In genomic region chr20:31829731-31830130, GRCh38 we compare ENCODE assay signal across 21 cellular contexts. TPM values are rescaled to one million over a fixed set of nuclear protein-coding genes. Genes with fewer than 3 reads are reported as not detected.
DNase-seq lines count a peak whose midpoint lies in the region; ATAC-seq, FAIRE-seq and TF ChIP-seq lines count a peak whose summit lies in the region.
"Had no signal": no experiment of that assay in that cellular context is flagged by ENCODE, and none has a peak within 500 bp of the region (broad histone marks: within the 10 kb centered on the region; RNA-seq: fewer than 3 reads in every experiment).

No MANE protein-coding gene starts in this region.

- H3K4me3 ChIP-seq in kidney (ENCODE audit: low read length in 2 of 2) (no peak overlapping the region), gastrocnemius medialis (no peak overlapping the region)
- H3K4me3 ChIP-seq: A549, HAP-1, PC-9, SJCRH30 had no signal

- H3K9me3 ChIP-seq in kidney (ENCODE audit: control insufficient read depth in 1 of 2, low read length in 2 of 2): no peaks in the 10 kb centered on the region
- no peaks in the 10 kb centered on the region for H3K9me3 ChIP-seq in gastrocnemius medialis
- H3K9me3 ChIP-seq: A549, HAP-1, SJCRH30 had no signal

- H3K4me1 ChIP-seq in kidney (ENCODE audit: control insufficient read depth in 1 of 2, insufficient read depth in 1 of 2, low read depth in 1 of 2, low read length in 2 of 2) (no peaks in the 10 kb centered on the region), gastrocnemius medialis (peaks cover 8 to 43% of the 10 kb centered on the region in 2 donors)
- H3K4me1 ChIP-seq: HAP-1 had no signal

- no peak for ATAC-seq in activated T-helper 17 cell treated with anti-CD3 and anti-CD28 coated beads, Interleukin-2, amount 50 U/mL, for 72 hours (replicated peaks)
- ATAC-seq in gastrocnemius medialis: no peak
- no peak for ATAC-seq in T-cell (replicated peaks in 1 of 4)
- ATAC-seq in GM18909 (IDR thresholded peaks at IDR 0.05; ENCODE audit: poor library complexity, unreplicated experiment): no peak
- ATAC-seq in GM19397 (IDR thresholded peaks at IDR 0.05; ENCODE audit: unreplicated experiment): no peak
- ATAC-seq: A549 had no signal

- H3K27me3 Mint-ChIP-seq in activated T-helper 17 cell treated with anti-CD3 and anti-CD28 coated beads, Interleukin-2, amount 50 U/mL, for 72 hours: no peaks in the 10 kb centered on the region
- no peaks in the 10 kb centered on the region for H3K27me3 Mint-ChIP-seq in T-cell

- no peaks in the 10 kb centered on the region for H3K9me3 Mint-ChIP-seq in activated T-helper 17 cell treated with anti-CD3 and anti-CD28 coated beads, Interleukin-2, amount 50 U/mL, for 72 hours
- H3K9me3 Mint-ChIP-seq in T-cell: no peaks in the 10 kb centered on the region

- CTCF ChIA-PET in T-cell (lab: Charles Lee): no interaction called here

- intact Hi-C loops in kidney (cut with DNase I): loop anchor here (10.0 kb wide), 1 partner anchor 125 kb away; the partner anchor contains the start of gene PDRG1
- intact Hi-C loops in gastrocnemius medialis (cut with DNase I; ENCODE audit: low total_unique reads): loop anchor here (10.0 kb wide), 1 partner anchor 285 kb away; no protein-coding TSS in a partner anchor

- POLR2A ChIA-PET in T-cell (lab: Charles Lee): no interaction called here

- H3K27me3 ChIP-seq in gastrocnemius medialis: no peaks in the 10 kb centered on the region
- H3K27me3 ChIP-seq: SJCRH30 had no signal

- no peak overlapping the region for H3K4me3 Mint-ChIP-seq in activated T-helper 17 cell treated with anti-CD3 and anti-CD28 coated beads, Interleukin-2, amount 50 U/mL, for 72 hours
- H3K4me3 Mint-ChIP-seq in T-cell: no peak overlapping the region

- peak overlapping the region; percentile 4 for H3K27ac Mint-ChIP-seq in activated T-helper 17 cell treated with anti-CD3 and anti-CD28 coated beads, Interleukin-2, amount 50 U/mL, for 72 hours
- H3K27ac Mint-ChIP-seq in T-cell: no peak overlapping the region

- no peak overlapping the region for H3K27ac ChIP-seq in kidney (ENCODE audit: low read depth in 2 of 2, low read length in 2 of 2)
- peak overlapping the region; percentile 20 to 95 (median 74) for H3K27ac ChIP-seq in gastrocnemius medialis
- H3K27ac ChIP-seq: A549, C4-2B, PC-9, SJCRH30 had no signal

- no peak for TF ChIP-seq CTCF in kidney (IDR thresholded peaks at IDR 0.05; ENCODE audit: borderline replicate concordance, extremely low read depth, insufficient read depth)
- TF ChIP-seq CTCF in gastrocnemius medialis (IDR thresholded peaks at IDR 0.05 in 4 of 5, conservative IDR thresholded peaks at IDR 0.05 in 1 of 5): no peak

- in situ Hi-C loops in gastrocnemius medialis (cut with MboI; ENCODE audit: low sequenced_read_pairs in 4 of 4): loop anchor here in 3 of 4 donors (10.0 to 25.0 kb wide), 4 partner anchors 92 to 205 kb away; partner anchors contain the start of genes TPX2 (in 2 of the 3) and PDRG1 (in 1 of the 3)

- DNase-seq in HK-2 (ENCODE audit: unreplicated experiment) (peak; percentile 47), kidney (peak; percentile 23), gastrocnemius medialis (no peak), UCSD-AML1 (lab: John Stamatoyannopoulos, UW; ENCODE audit: unreplicated experiment) (no peak), T-cell (no peak)
- DNase-seq: DMS79 treated with DMSO at 0.1 percent for 48 hours, KG1, NCI-H1417, NCI-H187 treated with DMSO at 0.1 percent for 48 hours, NCI-H2227 treated with DMSO at 0.1 percent for 48 hours, NCI-H510A treated with DMSO at 0.1 percent for 48 hours, NCI-H82, PC-9, SJCRH30 had no signal

- no peaks in the 10 kb centered on the region for H3K4me1 Mint-ChIP-seq in activated T-helper 17 cell treated with anti-CD3 and anti-CD28 coated beads, Interleukin-2, amount 50 U/mL, for 72 hours
- no peaks in the 10 kb centered on the region for H3K4me1 Mint-ChIP-seq in T-cell

- FAIRE-seq in kidney (lab: Jason Lieb, UNC): no peak
- FAIRE-seq: A549 had no signal

- no peak overlapping the region for H3K9ac ChIP-seq in kidney (ENCODE audit: low read length in 2 of 2)

- H3K36me3 Mint-ChIP-seq in activated T-helper 17 cell treated with anti-CD3 and anti-CD28 coated beads, Interleukin-2, amount 50 U/mL, for 72 hours (ENCODE audit: low read depth): no peaks in the 10 kb centered on the region
- no peaks in the 10 kb centered on the region for H3K36me3 Mint-ChIP-seq in T-cell

- no peak for TF ChIP-seq POLR2A in gastrocnemius medialis (IDR thresholded peaks at IDR 0.05)

- no peaks in the 10 kb centered on the region for H3K36me3 ChIP-seq in kidney (ENCODE audit: control insufficient read depth in 1 of 2, insufficient read depth in 2 of 2, low read length in 2 of 2)
- H3K36me3 ChIP-seq in gastrocnemius medialis: peaks cover 0 to 4% of the 10 kb centered on the region in 2 donors
- H3K36me3 ChIP-seq: HAP-1, SJCRH30 had no signal

RNA-seq across cellular contexts. Expression of gene MYLK2, which starts 10.6 kb away (rescaled TPM):
- total RNA-seq in activated T-helper 17 cell treated with anti-CD3 and anti-CD28 coated beads, Interleukin-2, amount 50 U/mL, for 72 hours: under 1 TPM; 0.40 to 0.86 TPM
- total RNA-seq in kidney: not detected
- polyA plus RNA-seq in kidney (ENCODE audit: insufficient read depth, low read depth, low replicate concordance): not detected
- total RNA-seq in gastrocnemius medialis: 100 to 1,000 TPM in 2 of 4 donors, 10 to 100 TPM in 2; 17.2 to 255 (median 88.4) TPM
- total RNA-seq in T-cell: not detected

RNA-seq across cellular contexts. Expression of gene FOXS1, which starts 15.7 kb away (rescaled TPM):
- total RNA-seq in activated T-helper 17 cell treated with anti-CD3 and anti-CD28 coated beads, Interleukin-2, amount 50 U/mL, for 72 hours: not detected
- total RNA-seq in kidney: 2.1 TPM
- 9.8 TPM for polyA plus RNA-seq in kidney (ENCODE audit: insufficient read depth, low read depth, low replicate concordance)
- under 1 TPM in 1 of 4 donors, not detected in 3; 0.33 TPM for total RNA-seq in gastrocnemius medialis
- total RNA-seq in T-cell: not detected
- total RNA-seq: PC-9 had no signal

RNA-seq across cellular contexts. Expression of gene DUSP15, which starts 40.6 kb away (rescaled TPM):
- total RNA-seq in activated T-helper 17 cell treated with anti-CD3 and anti-CD28 coated beads, Interleukin-2, amount 50 U/mL, for 72 hours: not detected
- total RNA-seq in kidney (13.2 TPM), gastrocnemius medialis (1 to 10 TPM in 1 of 4 donors, not detected in 3; 1.1 TPM), T-cell (not detected)
- polyA plus RNA-seq in kidney (ENCODE audit: insufficient read depth, low read depth, low replicate concordance): 143 TPM
- total RNA-seq: PC-9 had no signal

RNA-seq across cellular contexts. Expression of gene TTLL9, which starts 40.7 kb away (rescaled TPM):
- total RNA-seq in activated T-helper 17 cell treated with anti-CD3 and anti-CD28 coated beads, Interleukin-2, amount 50 U/mL, for 72 hours: not detected
- 1.9 TPM for total RNA-seq in kidney
- 0.82 TPM for polyA plus RNA-seq in kidney (ENCODE audit: insufficient read depth, low read depth, low replicate concordance)
- total RNA-seq in gastrocnemius medialis: not detected
- under 1 TPM in 1 of 5 donors, not detected in 4; 0.16 TPM for total RNA-seq in T-cell
- total RNA-seq: M059J, SJCRH30 had no signal

Comparison
In these comparisons a context has a peak if more than half of its experiments do, and no peak if none do; other contexts are left out.
1. DNase-seq: peak in HK-2 (single experiment) and kidney (single experiment); none in gastrocnemius medialis (0 of 2), UCSD-AML1 (single experiment) and T-cell (0 of 34).
2. H3K27ac ChIP-seq: peak in gastrocnemius medialis (4 of 4); none in kidney (0 of 2).
3. RNA of gene MYLK2, which starts 10.6 kb away (total RNA-seq): 17.2 to 255 TPM in gastrocnemius medialis; 0.40 to 0.86 TPM in activated T-helper 17 cell treated with anti-CD3 and anti-CD28 coated beads, Interleukin-2, amount 50 U/mL, for 72 hours, not detected in kidney (single experiment) and not detected in T-cell; every median in the first group is over 4 times any median in the second.